8 cellular contexts compared by ENCODE assay signal in the genomic region with DNA sequence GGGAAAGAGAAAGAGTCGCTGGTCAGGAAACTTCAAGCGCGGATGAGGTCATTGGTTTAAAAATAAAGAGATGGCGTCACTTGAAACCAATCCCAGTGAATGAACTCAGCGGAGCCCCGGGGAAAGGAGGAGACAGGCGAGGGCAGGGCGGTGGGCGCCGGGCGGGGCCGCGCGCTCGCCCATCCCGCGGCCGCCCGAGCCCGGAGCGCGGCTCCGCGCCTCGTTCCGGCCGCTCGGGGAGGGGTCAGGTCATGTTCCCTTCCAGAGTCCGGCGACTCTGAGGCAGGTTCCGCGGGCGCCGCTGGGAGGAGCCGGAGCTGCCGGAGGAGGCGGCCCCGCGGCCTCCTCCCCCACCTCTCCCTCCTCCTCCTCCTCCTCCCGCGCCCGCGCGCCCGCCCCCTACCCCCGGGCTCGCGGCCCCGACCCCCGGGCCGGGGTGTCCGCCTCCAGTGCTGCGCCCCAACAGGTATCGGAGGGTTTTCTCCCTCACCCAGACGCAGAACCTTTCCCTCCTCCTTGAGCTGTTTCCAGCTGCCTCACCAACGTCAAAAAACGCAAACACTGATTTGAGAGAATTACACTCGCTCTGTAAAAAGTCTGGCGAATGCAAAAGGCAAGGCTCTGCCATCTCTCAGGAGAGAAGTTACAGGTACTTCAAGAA. TPM values are rescaled to one million over a fixed set of nuclear protein-coding genes. Genes with fewer than 3 reads are reported as not detected.
A peak's percentile ranks its signal among the peaks of the same experiment; 100 is the strongest.
DNase-seq lines count a peak whose midpoint lies in the region; ATAC-seq and TF ChIP-seq lines count a peak whose summit lies in the region.

A gene with protein sequence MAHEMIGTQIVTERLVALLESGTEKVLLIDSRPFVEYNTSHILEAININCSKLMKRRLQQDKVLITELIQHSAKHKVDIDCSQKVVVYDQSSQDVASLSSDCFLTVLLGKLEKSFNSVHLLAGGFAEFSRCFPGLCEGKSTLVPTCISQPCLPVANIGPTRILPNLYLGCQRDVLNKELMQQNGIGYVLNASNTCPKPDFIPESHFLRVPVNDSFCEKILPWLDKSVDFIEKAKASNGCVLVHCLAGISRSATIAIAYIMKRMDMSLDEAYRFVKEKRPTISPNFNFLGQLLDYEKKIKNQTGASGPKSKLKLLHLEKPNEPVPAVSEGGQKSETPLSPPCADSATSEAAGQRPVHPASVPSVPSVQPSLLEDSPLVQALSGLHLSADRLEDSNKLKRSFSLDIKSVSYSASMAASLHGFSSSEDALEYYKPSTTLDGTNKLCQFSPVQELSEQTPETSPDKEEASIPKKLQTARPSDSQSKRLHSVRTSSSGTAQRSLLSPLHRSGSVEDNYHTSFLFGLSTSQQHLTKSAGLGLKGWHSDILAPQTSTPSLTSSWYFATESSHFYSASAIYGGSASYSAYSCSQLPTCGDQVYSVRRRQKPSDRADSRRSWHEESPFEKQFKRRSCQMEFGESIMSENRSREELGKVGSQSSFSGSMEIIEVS (minus strand): TSS at position 279 of the 661 bp plus-strand sequence. CDS start 41,765 bp downstream, outside the sequence.

- H3K36me3 ChIP-seq in PC-3 (ENCODE audit: low read depth, low read length) (no peaks in the 10 kb centered on the region; the same call in 1 of the 2 replicates), mucosa of descending colon (ENCODE audit: low read depth) (no peaks in the 10 kb centered on the region)

- H3K79me2 ChIP-seq in PC-3 (ENCODE audit: low read length), result peaks cover 38% of the 10 kb centered on the region

- H3K4me3 ChIP-seq in PC-3 (ENCODE audit: low read length) (peak within 1 kb of the TSS; percentile 90), epithelial cell of proximal tubule (ENCODE audit: low read depth, low read length) (peak within 1 kb of the TSS; percentile 69), mucosa of descending colon (peak within 1 kb of the TSS; percentile 92)

- peak; percentile 85 for DNase-seq in DMS153 (lab: John Stamatoyannopoulos, UW)
- DNase-seq in HuH-7 (ENCODE audit: low spot score), result peak; percentile 91
- DNase-seq in PC-3, result peak; percentile 87
- DNase-seq in activated T-cell treated with anti-CD3 and anti-CD28 coated beads, Interleukin-2, amount 50 U/mL, for 1 hour, result peak; percentile 86
- peak; percentile 74 for DNase-seq in epithelial cell of proximal tubule (ENCODE audit: low read depth)
- DNase-seq in mucosa of descending colon, result peak; percentile 91 to 95 (median 94)
- DNase-seq in stimulated activated CD8-positive, alpha-beta memory T cell treated with anti-CD3 and anti-CD28 coated beads, Interleukin-4, amount 100 ng/mL, for 4 hours (ENCODE audit: low read depth in 2 of 2, low spot score in 1 of 2), result peak; percentile 24 to 45

- CTCF ChIA-PET in PC-3 (lab: Charles Lee), result interaction anchor here (0.5 to 0.7 kb wide), 2 partner anchors 23 to 72 kb away, joined by 3 read pairs; no protein-coding TSS in a partner anchor

- ATAC-seq in GM21515 (IDR thresholded peaks at IDR 0.05; ENCODE audit: unreplicated experiment) (peak; percentile 75), PC-3 (peak; percentile 86), mucosa of descending colon (peak; percentile 91)

- peak within 1 kb of the TSS; percentile 98 for H3K27ac ChIP-seq in PC-3 (ENCODE audit: low read length)

- H3K9me2 ChIP-seq in PC-3 (replicated peaks; ENCODE audit: low read length), result no peaks in the 10 kb centered on the region

- BruUV-seq in PC-3 (replicated peaks; lab: Mats Ljungman, UMichigan), result no TSS peak

- H3K4me1 ChIP-seq in PC-3 (ENCODE audit: insufficient read depth, low read length), result peaks cover 23% of the 10 kb centered on the region
- H3K4me1 ChIP-seq in mucosa of descending colon (ENCODE audit: low read depth), result peaks cover 16% of the 10 kb centered on the region

- intact Hi-C loops in PC-3 (cut with micrococcal nuclease) (loop anchor here (1.0 to 10.0 kb wide), 6 partner anchors 50 to 186 kb away; a partner anchor contains a TSS), mucosa of descending colon (cut with DNase I, micrococcal nuclease) (loop anchor here in 1 of 2 donors (10.0 kb wide), 1 partner anchor 188 kb away; no protein-coding TSS in a partner anchor)

- H3K9me3 ChIP-seq in PC-3 (ENCODE audit: low read length) (0 out of 2 replicates have a peak, but pooled peaks cover 8% of the 10 kb centered on the region), mucosa of descending colon (peaks cover 4% of the 10 kb centered on the region)

- H3K9ac ChIP-seq in PC-3 (ENCODE audit: low read length), result peak within 1 kb of the TSS; percentile 99

- TF ChIP-seq CTCF in PC-3 (conservative IDR thresholded peaks at IDR 0.05; ENCODE audit: low read depth, low read length), result no peak
- TF ChIP-seq CTCF in epithelial cell of proximal tubule (conservative IDR thresholded peaks at IDR 0.05; ENCODE audit: low read depth, low read length), result no peak
- no peak for TF ChIP-seq CTCF in mucosa of descending colon (IDR thresholded peaks at IDR 0.05)

- H3F3A ChIP-seq in PC-3 (ENCODE audit: low read length, unreplicated experiment), result peaks cover 4% of the 10 kb centered on the region

- peak within 1 kb of the TSS; percentile 88 for H2AFZ ChIP-seq in PC-3 (ENCODE audit: low read length)

- H3K4me2 ChIP-seq in PC-3 (ENCODE audit: low read length), result peak within 1 kb of the TSS; percentile 99

- POLR2A ChIA-PET in PC-3 (lab: Charles Lee; ENCODE audit: unreplicated experiment), result interaction anchor here (0.6 to 0.7 kb wide), 2 partner anchors 164 to 250 kb away, joined by 3 to 4 read pairs; a partner anchor contains a TSS

- H4K20me1 ChIP-seq in PC-3 (ENCODE audit: low read length), result no peaks in the 10 kb centered on the region

- no peaks in the 10 kb centered on the region for H3K27me3 ChIP-seq in PC-3 (ENCODE audit: low read length)

RNA-seq across cellular contexts. Expression of the gene that starts here (rescaled TPM):
- total RNA-seq in PC-3 (2014; rRNA removed) (4.4 and 6.7 TPM in 2 replicates), epithelial cell of proximal tubule (14.8 and 19.3 TPM in 2 replicates), mucosa of descending colon (10 to 100 TPM; 42.3 to 61.8 (median 42.9) TPM)

Comparison
In these comparisons a context has a peak if more than half of its experiments do, and no peak if none do; other contexts are left out.
1. Peak in every context shown above with its lines: DNase-seq, ATAC-seq, H3K4me3 ChIP-seq and H3K27ac ChIP-seq.
2. DNase-seq: peak in every context shown above with its lines; median percentile 94 in mucosa of descending colon; 91 in HuH-7; 87 in PC-3; 86 in activated T-cell treated with anti-CD3 and anti-CD28 coated beads, Interleukin-2, amount 50 U/mL, for 1 hour; 85 in DMS153; 74 in epithelial cell of proximal tubule; 34 in stimulated activated CD8-positive, alpha-beta memory T cell treated with anti-CD3 and anti-CD28 coated beads, Interleukin-4, amount 100 ng/mL, for 4 hours.